13 cellular contexts compared by ENCODE assay signal in the genomic region with DNA sequence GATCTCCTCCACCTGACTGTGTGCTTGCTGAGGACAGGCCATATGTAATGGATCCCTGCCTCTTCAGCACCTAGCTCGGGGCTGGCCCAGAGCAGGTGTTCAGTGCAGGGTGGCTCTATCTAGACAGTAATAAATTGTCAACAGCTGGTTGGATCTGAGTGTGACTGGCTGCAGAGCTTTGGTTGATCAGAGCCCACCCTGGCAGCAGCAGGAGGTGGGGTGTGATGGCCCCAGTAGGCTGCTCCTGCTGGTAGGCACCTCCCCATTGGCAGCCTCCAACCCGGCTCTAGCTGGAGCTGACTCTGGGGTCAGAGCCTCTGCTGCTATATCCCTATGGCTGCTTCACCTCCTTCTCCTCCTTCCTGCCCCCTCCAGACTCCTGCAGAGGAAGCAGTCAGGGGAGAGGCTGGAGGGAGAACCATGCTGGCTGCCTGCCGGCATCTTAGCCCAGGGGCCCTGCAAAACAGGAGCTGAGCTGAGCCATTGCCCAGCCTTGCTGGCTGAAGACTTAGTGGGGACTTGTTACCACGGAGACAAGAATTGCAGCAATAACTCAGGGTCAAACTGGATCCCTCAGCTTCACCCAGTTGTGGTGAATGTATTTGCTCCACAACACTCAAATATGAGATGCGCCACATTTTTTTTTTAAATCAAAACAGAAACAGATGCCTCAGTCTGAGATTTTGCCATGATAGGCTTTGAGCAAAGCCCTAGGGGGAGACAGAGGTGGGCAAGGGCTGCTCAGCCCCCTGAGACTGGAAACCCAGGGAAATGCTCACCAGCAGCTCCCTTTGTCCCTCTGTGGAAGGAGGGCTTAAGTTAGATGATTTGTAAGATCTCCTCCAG. TPM values are rescaled to one million over a fixed set of nuclear protein-coding genes. Genes with fewer than 3 reads are reported as not detected.
DNase-seq lines count a peak whose midpoint lies in the region; ATAC-seq and TF ChIP-seq lines count a peak whose summit lies in the region.
"Had no signal": no experiment of that assay in that cellular context is flagged by ENCODE, and none has a peak within 500 bp of the region (broad histone marks: within the 10 kb centered on the region; RNA-seq: fewer than 3 reads in every experiment).

No MANE protein-coding gene starts in this region.

- WGBS in mesendoderm (ENCODE audit: extremely low coverage, insufficient coverage, low lambda C conversion rate) = no CpG with 5 or more reads among the region's 5 CpGs

- no peak overlapping the region for H4K8ac ChIP-seq in mesendoderm (ENCODE audit: low read depth, low read length)

- no peak overlapping the region for H2BK120ac ChIP-seq in mesendoderm (ENCODE audit: low read depth, low read length)

- H3K18ac ChIP-seq in mesendoderm (ENCODE audit: low read length) = no peak overlapping the region

- H3K4me3 ChIP-seq in WERI-Rb-1 (ENCODE audit: low read depth, low read length) = no peak overlapping the region
- H3K4me3 ChIP-seq in mesendoderm (ENCODE audit: low read length) = no peak overlapping the region
- H3K4me3 ChIP-seq: gastroesophageal sphincter had no signal

- H3K79me1 ChIP-seq in mesendoderm (ENCODE audit: low read length) = no peaks in the 10 kb centered on the region

- no peak overlapping the region for H3K4ac ChIP-seq in mesendoderm (ENCODE audit: low read depth, low read length)

- H3K27ac ChIP-seq in WERI-Rb-1 (peak overlapping the region; percentile 14; the same call in 1 of the 2 replicates), mesendoderm (ENCODE audit: low read depth, low read length) (no peak overlapping the region), foreskin keratinocyte (no peak overlapping the region)
- H3K27ac ChIP-seq: gastroesophageal sphincter had no signal

- H3K4me2 ChIP-seq in mesendoderm (ENCODE audit: low read length) = no peak overlapping the region

- no peak overlapping the region for H3K9ac ChIP-seq in mesendoderm (ENCODE audit: low read length)

- no peaks in the 10 kb centered on the region for H3K79me2 ChIP-seq in mesendoderm (ENCODE audit: control insufficient read depth, insufficient read depth, low read length)

- H3K23ac ChIP-seq in mesendoderm (ENCODE audit: low read length) = peak overlapping the region; percentile 39

- H3K9me3 ChIP-seq in WERI-Rb-1 (ENCODE audit: severe bottlenecking) = no peaks in the 10 kb centered on the region
- H3K9me3 ChIP-seq: gastroesophageal sphincter had no signal

- H2BK5ac ChIP-seq in mesendoderm (ENCODE audit: low read length) = no peak overlapping the region

- no peak overlapping the region for H3K56ac ChIP-seq in mesendoderm (ENCODE audit: low read length)

- no peaks in the 10 kb centered on the region for H3K4me1 ChIP-seq in mesendoderm (ENCODE audit: control insufficient read depth, low read depth, low read length)
- no peaks in the 10 kb centered on the region for H3K4me1 ChIP-seq in foreskin keratinocyte
- H3K4me1 ChIP-seq: gastroesophageal sphincter had no signal

- H2BK15ac ChIP-seq in mesendoderm (replicated peaks; ENCODE audit: low read depth) = no peak overlapping the region

- H3K27me3 ChIP-seq in WERI-Rb-1 (ENCODE audit: insufficient read depth, low read depth, severe bottlenecking) = no peaks in the 10 kb centered on the region
- no peaks in the 10 kb centered on the region for H3K27me3 ChIP-seq in mesendoderm (ENCODE audit: insufficient read depth, low read length, poor library complexity)
- peaks cover 19% of the 10 kb centered on the region for H3K27me3 ChIP-seq in foreskin keratinocyte

- TF ChIP-seq CTCF in WERI-Rb-1 (IDR thresholded peaks at IDR 0.05; ENCODE audit: low read depth, low read length) (no peak), foreskin keratinocyte (conservative IDR thresholded peaks at IDR 0.05) (no peak)

- H4K5ac ChIP-seq in mesendoderm (ENCODE audit: low read length) = no peak overlapping the region

- peak; percentile 68 for DNase-seq in DMS153 treated with DMSO at 0.1 percent for 48 hours (lab: John Stamatoyannopoulos, UW; ENCODE audit: unreplicated experiment)
- DNase-seq in NCI-H2107 (lab: John Stamatoyannopoulos, UW) = peak; percentile 33
- peak; percentile 48 for DNase-seq in WERI-Rb-1
- DNase-seq in mesendoderm = peak; percentile 15
- DNase-seq in activated gamma-delta T cell treated with Interleukin-2 at 50 U/mL for 16 hours = no peak
- no peak for DNase-seq in foreskin keratinocyte
- no peak for DNase-seq in stimulated activated CD4-positive, alpha-beta T cell treated with anti-CD3 and anti-CD28 coated beads, Interleukin-15, amount 100 ng/mL, for 24 hours
- DNase-seq in activated CD4-positive, alpha-beta T cell treated with anti-CD3 and anti-CD28 coated beads, Interleukin-2, amount 50 U/mL, for 4 hours = no peak
- DNase-seq: activated CD4-positive, alpha-beta T cell treated with anti-CD3 and anti-CD28 coated beads, Interleukin-2, amount 10 ng/mL, durations not matched to agents 7 days and 5 days; activated naive CD4-positive, alpha-beta T cell; CD4-positive, alpha-beta memory T cell had no signal

- no peaks in the 10 kb centered on the region for H3K36me3 ChIP-seq in WERI-Rb-1
- no peaks in the 10 kb centered on the region for H3K36me3 ChIP-seq in mesendoderm (ENCODE audit: control insufficient read depth, insufficient read depth, low read length)
- H3K36me3 ChIP-seq: gastroesophageal sphincter had no signal

- no peak overlapping the region for H2AK5ac ChIP-seq in mesendoderm (ENCODE audit: low read length)

- no peak for ATAC-seq in foreskin keratinocyte
- ATAC-seq: gastroesophageal sphincter had no signal

RNA-seq across cellular contexts. Expression of a gene that starts 22.2 kb away (rescaled TPM):
- polyA plus RNA-seq in mesendoderm (2013, experiment 1 of 2) = 2.3 TPM
- 2.1 TPM for polyA plus RNA-seq in mesendoderm (2013, experiment 2 of 2)
- total RNA-seq in foreskin keratinocyte = 0.49 and 0.65 TPM in 2 replicates
- 0.39 and 0.50 TPM in 2 replicates for polyA plus RNA-seq in foreskin keratinocyte
- total RNA-seq: NCI-H460 had no signal
- polyA plus RNA-seq: CD4-positive, alpha-beta memory T cell had no signal

Comparison
In these comparisons a context has a peak if more than half of its experiments do, and no peak if none do; other contexts are left out.
1. DNase-seq: peak in DMS153 treated with DMSO at 0.1 percent for 48 hours (single experiment), NCI-H2107 (single experiment), WERI-Rb-1 (single experiment) and mesendoderm (single experiment); none in activated gamma-delta T cell treated with Interleukin-2 at 50 U/mL for 16 hours (single experiment), foreskin keratinocyte (0 of 2), stimulated activated CD4-positive, alpha-beta T cell treated with anti-CD3 and anti-CD28 coated beads, Interleukin-15, amount 100 ng/mL, for 24 hours (single experiment) and activated CD4-positive, alpha-beta T cell treated with anti-CD3 and anti-CD28 coated beads, Interleukin-2, amount 50 U/mL, for 4 hours (0 of 2).